Comparison of ENCODE assay signal across 18 cellular contexts in the genomic region with DNA sequence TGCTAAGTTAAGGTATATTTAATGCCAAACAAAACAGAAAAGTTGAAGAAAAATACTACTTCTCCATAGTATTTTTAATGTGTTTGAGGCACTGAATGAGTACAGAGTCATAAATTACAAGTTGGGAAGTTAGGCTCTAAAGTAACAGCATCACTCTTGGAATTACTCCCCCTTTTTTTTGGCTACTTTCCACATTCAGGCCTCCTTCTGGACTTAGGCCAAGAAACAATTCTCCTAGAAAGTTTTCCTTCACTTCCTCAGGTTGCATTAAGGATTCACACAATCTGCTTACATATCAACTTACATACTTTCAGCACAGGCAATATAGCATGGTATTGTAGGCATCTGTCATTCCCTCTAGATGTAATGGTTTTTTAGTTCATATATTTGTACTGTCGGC. TPM values are rescaled to one million over a fixed set of nuclear protein-coding genes. Genes with fewer than 3 reads are reported as not detected.
DNase-seq lines count a peak whose midpoint lies in the region; ATAC-seq, FAIRE-seq and TF ChIP-seq lines count a peak whose summit lies in the region.
"Had no signal": no experiment of that assay in that cellular context is flagged by ENCODE, and none has a peak within 500 bp of the region (broad histone marks: within the 10 kb centered on the region; RNA-seq: fewer than 3 reads in every experiment).

No MANE protein-coding gene starts in this region.

- peak; percentile 82 for FAIRE-seq in urothelium cell line (lab: Jason Lieb, UNC)
- FAIRE-seq: A549, colon, GM12878 had no signal

- POLR2A ChIA-PET in T-cell (lab: Charles Lee) = no interaction called here

- ATAC-seq in T-cell (replicated peaks in 1 of 4) = no peak
- ATAC-seq in GM19328 (IDR thresholded peaks at IDR 0.05; ENCODE audit: unreplicated experiment) = no peak
- ATAC-seq: A549, GM12878 had no signal

- no peak overlapping the region for H3K4me3 Mint-ChIP-seq in activated naive CD8-positive, alpha-beta T cell
- no peak overlapping the region for H3K4me3 Mint-ChIP-seq in activated naive CD8-positive, alpha-beta T cell treated with anti-CD3 and anti-CD28 coated beads for 36 hours
- H3K4me3 Mint-ChIP-seq in T-cell = no peak overlapping the region
- H3K4me3 Mint-ChIP-seq: memory B cell; neural crest cell; stimulated activated naive CD8-positive, alpha-beta T cell treated with anti-CD3 and anti-CD28 coated beads, Interleukin-15, Interleukin-2, amounts not matched to agents 100 ng/mL and 50 ng/mL, for 24 hours had no signal

- no peaks in the 10 kb centered on the region for H3K9me3 Mint-ChIP-seq in activated naive CD8-positive, alpha-beta T cell (ENCODE audit: low read depth)
- H3K9me3 Mint-ChIP-seq in activated naive CD8-positive, alpha-beta T cell treated with anti-CD3 and anti-CD28 coated beads for 36 hours = no peaks in the 10 kb centered on the region
- no peaks in the 10 kb centered on the region for H3K9me3 Mint-ChIP-seq in T-cell
- H3K9me3 Mint-ChIP-seq: memory B cell; neural crest cell; stimulated activated naive CD8-positive, alpha-beta T cell treated with anti-CD3 and anti-CD28 coated beads, Interleukin-15, Interleukin-2, amounts not matched to agents 100 ng/mL and 50 ng/mL, for 24 hours had no signal

- no peaks in the 10 kb centered on the region for H3K27me3 Mint-ChIP-seq in activated naive CD8-positive, alpha-beta T cell
- H3K27me3 Mint-ChIP-seq in activated naive CD8-positive, alpha-beta T cell treated with anti-CD3 and anti-CD28 coated beads for 36 hours = no peaks in the 10 kb centered on the region
- no peaks in the 10 kb centered on the region for H3K27me3 Mint-ChIP-seq in T-cell
- H3K27me3 Mint-ChIP-seq: memory B cell; stimulated activated naive CD8-positive, alpha-beta T cell treated with anti-CD3 and anti-CD28 coated beads, Interleukin-15, Interleukin-2, amounts not matched to agents 100 ng/mL and 50 ng/mL, for 24 hours had no signal

- TF ChIP-seq CTCF in fibroblast of villous mesenchyme (IDR thresholded peaks at IDR 0.05; ENCODE audit: insufficient read depth, low read depth, low read length) = no peak

- peaks cover 17% of the 10 kb centered on the region for H3K4me1 Mint-ChIP-seq in activated naive CD8-positive, alpha-beta T cell (ENCODE audit: low read depth)
- peaks cover 7% of the 10 kb centered on the region for H3K4me1 Mint-ChIP-seq in activated naive CD8-positive, alpha-beta T cell treated with anti-CD3 and anti-CD28 coated beads for 36 hours
- H3K4me1 Mint-ChIP-seq in T-cell = peaks cover 7 to 15% (median 11%) of the 10 kb centered on the region in 3 donors
- H3K4me1 Mint-ChIP-seq: memory B cell, neural crest cell had no signal

- CTCF ChIA-PET in T-cell (lab: Charles Lee) = interaction anchor here in 1 of 2 donors (0.8 to 2.4 kb wide), 2 partner anchors 12 to 107 kb away, joined by 3 to 7 read pairs; no protein-coding TSS in a partner anchor

- H3K36me3 Mint-ChIP-seq in activated naive CD8-positive, alpha-beta T cell = peaks cover 21% of the 10 kb centered on the region
- H3K36me3 Mint-ChIP-seq in activated naive CD8-positive, alpha-beta T cell treated with anti-CD3 and anti-CD28 coated beads for 36 hours = peaks cover 11% of the 10 kb centered on the region
- H3K36me3 Mint-ChIP-seq in T-cell = peaks cover 42% of the 10 kb centered on the region

- H3K27ac Mint-ChIP-seq in activated naive CD8-positive, alpha-beta T cell = peak overlapping the region; percentile 7
- no peak overlapping the region for H3K27ac Mint-ChIP-seq in activated naive CD8-positive, alpha-beta T cell treated with anti-CD3 and anti-CD28 coated beads for 36 hours
- peak overlapping the region; percentile 62 to 64 for H3K27ac Mint-ChIP-seq in T-cell
- H3K27ac Mint-ChIP-seq: memory B cell; stimulated activated naive CD8-positive, alpha-beta T cell treated with anti-CD3 and anti-CD28 coated beads, Interleukin-15, Interleukin-2, amounts not matched to agents 100 ng/mL and 50 ng/mL, for 24 hours had no signal

- H3K4me3 ChIP-seq in fibroblast of villous mesenchyme (ENCODE audit: low read depth, low read length) = no peak overlapping the region
- H3K4me3 ChIP-seq: A549, GM12878 had no signal

- no peak for DNase-seq in activated naive CD8-positive, alpha-beta T cell treated with anti-CD3 and anti-CD28 coated beads for 36 hours
- DNase-seq in T-cell (no peak), fibroblast of villous mesenchyme (ENCODE audit: low read depth) (peak; percentile 37), urothelium cell line (ENCODE audit: low spot score) (no peak), NCI-H69 (lab: John Stamatoyannopoulos, UW) (no peak)
- DNase-seq in central memory CD4-positive, alpha-beta T cell = no peak
- DNase-seq: amniotic stem cell, glutamatergic neuron, NCI-H1694 treated with DMSO at 0.1 percent for 48 hours, NCI-H748 treated with DMSO at 0.1 percent for 48 hours had no signal

RNA-seq across cellular contexts. Expression of a gene that starts 52.1 kb away (rescaled TPM):
- 10 to 100 TPM; 59.7 to 60.8 TPM for total RNA-seq in activated naive CD8-positive, alpha-beta T cell treated with anti-CD3 and anti-CD28 coated beads for 36 hours
- total RNA-seq in T-cell = 10 to 100 TPM; 48.5 to 65.0 (median 56.8) TPM
- 123 and 186 TPM in 2 replicates for total RNA-seq in fibroblast of villous mesenchyme
